In genomic region chr6:3355358-3356055, GRCh38 we compare ENCODE assay signal across 9 cellular contexts.
DNase-seq lines count a peak whose midpoint lies in the region; ATAC-seq lines count a peak whose summit lies in the region.
"Had no signal": no experiment of that assay in that cellular context is flagged by ENCODE, and none has a peak within 500 bp of the region (broad histone marks: within the 10 kb centered on the region; RNA-seq: fewer than 3 reads in every experiment).

No MANE protein-coding gene starts in this region.

- peaks cover 13 to 18% of the 10 kb centered on the region in 2 donors for H3K4me1 Mint-ChIP-seq in immature natural killer cell

- peaks cover 74% of the 10 kb centered on the region for H3K4me1 ChIP-seq in BLaER1

- DNase-seq in NCI-H1105 treated with DMSO at 0.1 percent for 48 hours (lab: John Stamatoyannopoulos, UW) (peak; percentile 71), amniotic epithelial cell (ENCODE audit: low read depth) (peak; percentile 11), immature natural killer cell (peak in 1 of 3 donors; percentile 14), smooth muscle cell of the brain vasculature (ENCODE audit: low read depth, low spot score) (peak; percentile 28), COR-L47 (lab: John Stamatoyannopoulos, UW) (no peak)

- H3K27me3 ChIP-seq in BLaER1 = no peaks in the 10 kb centered on the region

- H3K36me3 ChIP-seq in BLaER1 = no peaks in the 10 kb centered on the region
- H3K36me3 ChIP-seq: HAP-1 had no signal

- H3K36me3 Mint-ChIP-seq in immature natural killer cell = no peaks in the 10 kb centered on the region

- H3K4me2 ChIP-seq in BLaER1 = peak overlapping the region; percentile 86

- peak overlapping the region; percentile 76 for H3K9ac ChIP-seq in BLaER1

- H4K20me1 ChIP-seq in BLaER1 = no peaks in the 10 kb centered on the region

- peak overlapping the region; percentile 55 for H3K4me3 ChIP-seq in BLaER1

- peak overlapping the region; percentile 86 for H3K27ac ChIP-seq in BLaER1

- H3K27ac Mint-ChIP-seq in immature natural killer cell = peak overlapping the region; percentile 65 to 93 (median 88)

- H3K4me3 Mint-ChIP-seq in immature natural killer cell = peak overlapping the region; percentile 80 to 90 (median 86)

- ATAC-seq in GM21723 (IDR thresholded peaks at IDR 0.05; ENCODE audit: unreplicated experiment) = no peak
- ATAC-seq in GM19324 (IDR thresholded peaks at IDR 0.05; ENCODE audit: low FRiP score, unreplicated experiment) = no peak

- H3K9me3 Mint-ChIP-seq in immature natural killer cell = no peaks in the 10 kb centered on the region

- H3K27me3 Mint-ChIP-seq in immature natural killer cell (ENCODE audit: low read depth in 3 of 3) = peaks cover 7 to 18% (median 8%) of the 10 kb centered on the region in 3 donors

- H3K9me3 ChIP-seq in BLaER1 = no peaks in the 10 kb centered on the region
- H3K9me3 ChIP-seq: HAP-1 had no signal
